In genomic region chr15:95742256-95742655, GRCh38 we compare ENCODE assay signal across 14 cellular contexts.
DNase-seq lines count a peak whose midpoint lies in the region; ATAC-seq, FAIRE-seq and TF ChIP-seq lines count a peak whose summit lies in the region.
"Had no signal": no experiment of that assay in that cellular context is flagged by ENCODE, and none has a peak within 500 bp of the region (broad histone marks: within the 10 kb centered on the region; RNA-seq: fewer than 3 reads in every experiment).

No MANE protein-coding gene starts in this region.

- in situ Hi-C loops in K562 (cut with MboI) (no loop called here), brain microvascular endothelial cell (cut with HindIII; ENCODE audit: low pct_ligation_motif_present, low sequenced_read_pairs) (no loop called here)

- peak overlapping the region; percentile 37 for H3K4me3 Mint-ChIP-seq in T-helper 2 cell treated with Interferon-gamma antibody and Interleukin-4, amounts not matched to agents 5 μg/mL and 100 μg/mL, for 36 hours
- peak overlapping the region; percentile 36 for H3K4me3 Mint-ChIP-seq in natural killer cell

- H3K27me3 ChIP-seq in DND-41 (ENCODE audit: insufficient read depth, low read length, poor library complexity) = no peaks in the 10 kb centered on the region
- H3K27me3 ChIP-seq in K562 (ENCODE audit: control insufficient read depth in 2 of 2, insufficient read depth in 2 of 2, low read length in 2 of 2) = no peaks in the 10 kb centered on the region
- H3K27me3 ChIP-seq in brain microvascular endothelial cell (replicated peaks) = no peaks in the 10 kb centered on the region

- no peak for TF ChIP-seq EP300 in K562 (IDR thresholded peaks at IDR 0.05; ENCODE audit: low read length)

- H3K4me3 ChIP-seq in DND-41 (ENCODE audit: low read depth in 1 of 2, low read length in 2 of 2) (no peak overlapping the region), K562 (no peak overlapping the region), brain microvascular endothelial cell (ENCODE audit: low read depth, low read length) (no peak overlapping the region)

- TF ChIP-seq POLR2A in K562 (conservative IDR thresholded peaks at IDR 0.05) = no peak

- H3K36me3 ChIP-seq in DND-41 (ENCODE audit: insufficient read depth, low read length) (no peaks in the 10 kb centered on the region), K562 (ENCODE audit: control insufficient read depth, insufficient read depth, low read length) (peaks cover 21% of the 10 kb centered on the region; the same call in 2 of the 3 replicates), brain microvascular endothelial cell (replicated peaks) (no peaks in the 10 kb centered on the region)

- H3K4me1 ChIP-seq in DND-41 (ENCODE audit: insufficient read depth, low read length) = peaks cover 11% of the 10 kb centered on the region
- no peaks in the 10 kb centered on the region for H3K4me1 ChIP-seq in K562 (replicated peaks in 1 of 2; ENCODE audit: control insufficient read depth in 2 of 2, insufficient read depth in 2 of 2, low read length in 2 of 2)

- H3K4me1 Mint-ChIP-seq in T-helper 2 cell treated with Interferon-gamma antibody and Interleukin-4, amounts not matched to agents 5 μg/mL and 100 μg/mL, for 36 hours (ENCODE audit: low read depth) = peaks cover 9% of the 10 kb centered on the region
- H3K4me1 Mint-ChIP-seq in natural killer cell = peaks cover 17 to 19% of the 10 kb centered on the region in 2 donors

- H3K79me2 ChIP-seq in DND-41 (ENCODE audit: insufficient read depth, low read length) (no peaks in the 10 kb centered on the region), K562 (ENCODE audit: control insufficient read depth, insufficient read depth, low read length) (no peaks in the 10 kb centered on the region)

- CTCF ChIA-PET in K562 (lab: Yijun Ruan, JAX; ENCODE audit: low intra/inter-chr PET ratio) = no interaction called here

- POLR2A ChIA-PET in K562 (lab: Yijun Ruan, JAX) = no interaction called here

- 97% methylated on average over 3 of the region's 3 CpGs for WGBS in K562 (ENCODE audit: insufficient coverage, low coverage, missing lambda C conversion rate)

- no TSS peak for BruUV-seq in K562 (replicated peaks; lab: Mats Ljungman, UMichigan)

- FAIRE-seq in K562 (lab: Jason Lieb, UNC) = no peak

- TF ChIP-seq CTCF in DND-41 (IDR thresholded peaks at IDR 0.05; ENCODE audit: borderline replicate concordance, extremely low read depth, low read length, poor library complexity, severe bottlenecking) = no peak
- TF ChIP-seq CTCF in K562 (IDR thresholded peaks at IDR 0.05 in 2 of 3, conservative IDR thresholded peaks at IDR 0.05 in 1 of 3; ENCODE audit: insufficient read depth in 2 of 3, low read depth in 1 of 3, low read length in 3 of 3) = no peak
- TF ChIP-seq CTCF in natural killer cell (IDR thresholded peaks at IDR 0.05) = no peak
- no peak for TF ChIP-seq CTCF in brain microvascular endothelial cell (IDR thresholded peaks at IDR 0.05; ENCODE audit: low read depth, low read length, missing control alignments)

- H3K4me2 ChIP-seq in DND-41 (ENCODE audit: insufficient read depth, low read length) = no peak overlapping the region
- no peak overlapping the region for H3K4me2 ChIP-seq in K562 (ENCODE audit: insufficient read depth, low read length)

- H3K9me3 Mint-ChIP-seq in T-helper 2 cell treated with Interferon-gamma antibody and Interleukin-4, amounts not matched to agents 5 μg/mL and 100 μg/mL, for 36 hours = peaks cover 12% of the 10 kb centered on the region
- H3K9me3 Mint-ChIP-seq in natural killer cell = peaks cover 2 to 3% of the 10 kb centered on the region in 2 donors

- ATAC-seq in DND-41 (ENCODE audit: insufficient read depth, low read depth) (no peak), K562 (no peak), natural killer cell (no peak), HG02885 (IDR thresholded peaks at IDR 0.05; ENCODE audit: poor library complexity, unreplicated experiment) (no peak)

- H2AFZ ChIP-seq in DND-41 (ENCODE audit: low read depth, low read length) = peak overlapping the region; percentile 58
- no peak overlapping the region for H2AFZ ChIP-seq in K562 (ENCODE audit: low read depth, low read length)

- no peaks in the 10 kb centered on the region for H3K9me3 ChIP-seq in DND-41 (ENCODE audit: insufficient read depth, low read length, severe bottlenecking)
- no peaks in the 10 kb centered on the region for H3K9me3 ChIP-seq in K562 (replicated peaks; ENCODE audit: control insufficient read depth, insufficient read depth, low read depth, low read length)

- no peaks in the 10 kb centered on the region for H3K27me3 Mint-ChIP-seq in T-helper 2 cell treated with Interferon-gamma antibody and Interleukin-4, amounts not matched to agents 5 μg/mL and 100 μg/mL, for 36 hours (ENCODE audit: low read depth)
- H3K27me3 Mint-ChIP-seq in natural killer cell (ENCODE audit: low read depth in 2 of 2) = peaks cover 11 to 21% of the 10 kb centered on the region in 2 donors

- H3K9ac ChIP-seq in DND-41 (ENCODE audit: low read depth, low read length) (no peak overlapping the region), K562 (ENCODE audit: insufficient read depth in 1 of 2, low read depth in 2 of 2, low read length in 2 of 2) (no peak overlapping the region)

- TF ChIP-seq RAD21 in K562 (CRISPR knock-in tag; conservative IDR thresholded peaks at IDR 0.05 in 1 of 2, IDR thresholded peaks at IDR 0.05 in 1 of 2) = no peak

- DNase-seq in T-helper 2 cell treated with Interferon-gamma antibody and Interleukin-4, amounts not matched to agents 5 μg/mL and 100 μg/mL, for 36 hours (ENCODE audit: low spot score) = no peak
- DNase-seq in T-helper 2 cell (no peak), DND-41 (no peak), K562 (ENCODE audit: extremely low read depth in 1 of 4, low spot score in 3 of 4) (no peak), natural killer cell (no peak), T1000 (lab: John Stamatoyannopoulos, UW) (no peak), brain microvascular endothelial cell (no peak)
- DNase-seq: C1 segment of cervical spinal cord, H7, Karpas-422, NCI-H2081, NCI-H748 treated with DMSO at 0.1 percent for 48 hours had no signal

- H4K20me1 ChIP-seq in DND-41 (ENCODE audit: insufficient read depth, low read length) (no peaks in the 10 kb centered on the region), K562 (replicated peaks; ENCODE audit: control insufficient read depth, insufficient read depth, low read length) (no peaks in the 10 kb centered on the region)

- intact Hi-C loops in K562 (cut with micrococcal nuclease) (no loop called here), natural killer cell (cut with micrococcal nuclease) (no loop called here)

- peak overlapping the region; percentile 25; the same call in 1 of the 2 replicates for H3K27ac ChIP-seq in DND-41 (ENCODE audit: low read length)
- H3K27ac ChIP-seq in K562 (ENCODE audit: extremely low read depth, low read depth, low read length) = no peak overlapping the region
- no peak overlapping the region for H3K27ac ChIP-seq in brain microvascular endothelial cell
- H3K27ac ChIP-seq: RWPE1 had no signal

- no peaks in the 10 kb centered on the region for H3K9me1 ChIP-seq in K562 (ENCODE audit: control insufficient read depth, insufficient read depth, low read length)

- H3K36me3 Mint-ChIP-seq in T-helper 2 cell treated with Interferon-gamma antibody and Interleukin-4, amounts not matched to agents 5 μg/mL and 100 μg/mL, for 36 hours (ENCODE audit: low read depth) = no peaks in the 10 kb centered on the region
- H3K36me3 Mint-ChIP-seq in natural killer cell = no peaks in the 10 kb centered on the region

- H3K27ac Mint-ChIP-seq in T-helper 2 cell treated with Interferon-gamma antibody and Interleukin-4, amounts not matched to agents 5 μg/mL and 100 μg/mL, for 36 hours = no peak overlapping the region
- H3K27ac Mint-ChIP-seq in natural killer cell = no peak overlapping the region

TF ChIP-seq in K562, 482 proteins besides CTCF, POLR2A, EP300 and RAD21:
- TF ChIP-seq LCOR (CRISPR knock-in tag; IDR thresholded peaks at IDR 0.05) = no peak
- peak; percentile 100 for TF ChIP-seq DACH1 (IDR thresholded peaks at IDR 0.05; ENCODE audit: partially characterized antibody)
- peak in 1 of 2 experiments; percentile 98; a peak in 2 of 4 replicates for TF ChIP-seq MCM7 (IDR thresholded peaks at IDR 0.05)
- TF ChIP-seq MIER1 (IDR thresholded peaks at IDR 0.05; ENCODE audit: low read depth) = no peak
